In genomic region chr2:206158563-206159345, GRCh38 we compare ENCODE assay signal across 8 cellular contexts. TPM values are rescaled to one million over a fixed set of nuclear protein-coding genes. Genes with fewer than 3 reads are reported as not detected.
A peak's percentile ranks its signal among the peaks of the same experiment; 100 is the strongest.
DNase-seq lines count a peak whose midpoint lies in the region; ATAC-seq, FAIRE-seq and TF ChIP-seq lines count a peak whose summit lies in the region.

No MANE protein-coding gene starts in this region.

- intact Hi-C loops in natural killer cell (cut with micrococcal nuclease) = loop anchor here (1.0 kb wide), 1 partner anchor 72 kb away; the partner anchor contains the start of gene INO80D

- no peak for DNase-seq in activated naive CD4-positive, alpha-beta T cell treated with anti-CD3 and anti-CD28 coated beads, Interleukin-2, amount 10 ng/mL, durations not matched to agents 7 days and 5 days
- DNase-seq in activated naive CD4-positive, alpha-beta T cell (lab: John Stamatoyannopoulos, UW) = no peak
- peak; percentile 28 for DNase-seq in RWPE1 (ENCODE audit: low spot score)
- DNase-seq in natural killer cell = no peak
- no peak for DNase-seq in frontal cortex (ENCODE audit: low spot score in 2 of 2)
- DNase-seq in cerebellar nuclear complex (lab: John Stamatoyannopoulos, UW) = no peak

- peak overlapping the region; percentile 97 for H3K27ac Mint-ChIP-seq in activated naive CD4-positive, alpha-beta T cell treated with anti-CD3 and anti-CD28 coated beads, Interleukin-2, amount 10 ng/mL, durations not matched to agents 7 days and 5 days
- peak overlapping the region; percentile 99 to 100 for H3K27ac Mint-ChIP-seq in natural killer cell

- peak; percentile 10 for ATAC-seq in HG02970 (IDR thresholded peaks at IDR 0.05; ENCODE audit: low FRiP score, unreplicated experiment)
- ATAC-seq in esophagus mucosa = peak; percentile 0
- ATAC-seq in natural killer cell = peak; percentile 7 to 9 (median 9)

- H3K4me1 Mint-ChIP-seq in activated naive CD4-positive, alpha-beta T cell treated with anti-CD3 and anti-CD28 coated beads, Interleukin-2, amount 10 ng/mL, durations not matched to agents 7 days and 5 days = peaks cover 58% of the 10 kb centered on the region
- peaks cover 47 to 54% of the 10 kb centered on the region in 2 donors for H3K4me1 Mint-ChIP-seq in natural killer cell

- FAIRE-seq in frontal cortex (lab: Jason Lieb, UNC) = no peak

- no peaks in the 10 kb centered on the region for H3K27me3 Mint-ChIP-seq in activated naive CD4-positive, alpha-beta T cell treated with anti-CD3 and anti-CD28 coated beads, Interleukin-2, amount 10 ng/mL, durations not matched to agents 7 days and 5 days
- H3K27me3 Mint-ChIP-seq in natural killer cell (ENCODE audit: low read depth in 2 of 2) = no peaks in the 10 kb centered on the region

- H3K4me3 Mint-ChIP-seq in activated naive CD4-positive, alpha-beta T cell treated with anti-CD3 and anti-CD28 coated beads, Interleukin-2, amount 10 ng/mL, durations not matched to agents 7 days and 5 days = peak overlapping the region; percentile 98
- H3K4me3 Mint-ChIP-seq in natural killer cell = peak overlapping the region; percentile 99

- H3K36me3 Mint-ChIP-seq in activated naive CD4-positive, alpha-beta T cell treated with anti-CD3 and anti-CD28 coated beads, Interleukin-2, amount 10 ng/mL, durations not matched to agents 7 days and 5 days = peaks cover 48% of the 10 kb centered on the region
- H3K36me3 Mint-ChIP-seq in natural killer cell = peaks cover 18% of the 10 kb centered on the region

- peak overlapping the region; percentile 86 for H3K27ac ChIP-seq in RWPE1

- CTCF ChIA-PET in activated naive CD4-positive, alpha-beta T cell treated with anti-CD3 and anti-CD28 coated beads, Interleukin-2, amount 10 ng/mL, durations not matched to agents 7 days and 5 days (lab: Charles Lee) = interaction anchor here (1.0 kb wide), 1 partner anchor 14 kb away, joined by 3 read pairs; no protein-coding TSS in a partner anchor
- CTCF ChIA-PET in RWPE1 (lab: Yijun Ruan, JAX) = no interaction called here

- no peak for TF ChIP-seq CTCF in RWPE1 (conservative IDR thresholded peaks at IDR 0.05; ENCODE audit: low read depth)
- no peak for TF ChIP-seq CTCF in natural killer cell (IDR thresholded peaks at IDR 0.05)

- POLR2A ChIA-PET in RWPE1 (lab: Yijun Ruan, JAX; ENCODE audit: low non-redundant PET) = no interaction called here

- H3K9me3 Mint-ChIP-seq in activated naive CD4-positive, alpha-beta T cell treated with anti-CD3 and anti-CD28 coated beads, Interleukin-2, amount 10 ng/mL, durations not matched to agents 7 days and 5 days = no peaks in the 10 kb centered on the region
- H3K9me3 Mint-ChIP-seq in natural killer cell = no peaks in the 10 kb centered on the region

RNA-seq across cellular contexts. Expression of gene NDUFS1, which starts 0.5 kb away (rescaled TPM):
- total RNA-seq in esophagus mucosa (81.6 TPM), natural killer cell (10 to 100 TPM; 44.0 to 47.8 (median 45.9) TPM), frontal cortex (86.8 TPM)

RNA-seq across cellular contexts. Expression of gene EEF1B2, which starts 0.9 kb away (rescaled TPM):
- total RNA-seq in esophagus mucosa (732 TPM), natural killer cell (100 to 1,000 TPM; 354 to 404 (median 364) TPM), frontal cortex (669 TPM)
